In genomic region chr18:48186861-48187260, GRCh38 we compare ENCODE assay signal across 19 cellular contexts.
DNase-seq lines count a peak whose midpoint lies in the region; ATAC-seq and TF ChIP-seq lines count a peak whose summit lies in the region.
"Had no signal": no experiment of that assay in that cellular context is flagged by ENCODE, and none has a peak within 500 bp of the region (broad histone marks: within the 10 kb centered on the region; RNA-seq: fewer than 3 reads in every experiment).

No MANE protein-coding gene starts in this region.

- no peak overlapping the region for H2BK12ac ChIP-seq in H9 (ENCODE audit: insufficient read length, low read depth, low read length)

- H3K9me3 ChIP-seq in H9 (ENCODE audit: control insufficient read depth, low read depth, low read length), result no peaks in the 10 kb centered on the region
- H3K9me3 ChIP-seq in neural progenitor cell (ENCODE audit: low read depth), result no peaks in the 10 kb centered on the region
- H3K9me3 ChIP-seq: SJCRH30 had no signal

- no peak overlapping the region for H2BK15ac ChIP-seq in H9 (ENCODE audit: low read depth, low read length)

- no peak overlapping the region for H2AFZ ChIP-seq in H9 (ENCODE audit: low read length)
- no peak overlapping the region for H2AFZ ChIP-seq in neural progenitor cell (replicated peaks)

- H3K56ac ChIP-seq in H9 (ENCODE audit: insufficient read length, low read depth, low read length), result no peak overlapping the region

- no peak overlapping the region; a peak in 1 of 7 replicates for H3K27ac Mint-ChIP-seq in H9
- peak overlapping the region; percentile 51 for H3K27ac Mint-ChIP-seq in neural progenitor cell
- no peak overlapping the region for H3K27ac Mint-ChIP-seq in activated T-helper 2 cell treated with anti-CD3 and anti-CD28 coated beads, Interferon-gamma antibody, Interleukin-2, Interleukin-4, amounts not matched to agents 10 μg/mL and 5 μg/mL and 100 μg/mL, durations not matched to agents 14 hours and 24 hours and 36 hours

- H3F3A ChIP-seq in neural progenitor cell (ENCODE audit: low read depth), result no peaks in the 10 kb centered on the region

- H3K4me1 Mint-ChIP-seq in H9 (peaks cover 10 to 16% of the 10 kb centered on the region in 2 experiments), neural progenitor cell (peaks cover 46% of the 10 kb centered on the region)
- H3K4me1 Mint-ChIP-seq in activated T-helper 2 cell treated with anti-CD3 and anti-CD28 coated beads, Interferon-gamma antibody, Interleukin-2, Interleukin-4, amounts not matched to agents 10 μg/mL and 5 μg/mL and 100 μg/mL, durations not matched to agents 14 hours and 24 hours and 36 hours (ENCODE audit: low read depth), result no peaks in the 10 kb centered on the region
- H3K4me1 Mint-ChIP-seq: CD14-positive monocyte had no signal

- no peak for TF ChIP-seq CTCF in H9 (conservative IDR thresholded peaks at IDR 0.05)
- TF ChIP-seq CTCF in neural progenitor cell (IDR thresholded peaks at IDR 0.05), result no peak

- H3K4me1 ChIP-seq in H9 (ENCODE audit: insufficient read depth, low read length) (no peaks in the 10 kb centered on the region), neural progenitor cell (peaks cover 20% of the 10 kb centered on the region)

- H3K4me2 ChIP-seq in H9 (ENCODE audit: insufficient read depth, insufficient read length, low read length) (no peak overlapping the region), neural progenitor cell (no peak overlapping the region)

- H4K5ac ChIP-seq in H9 (ENCODE audit: insufficient read length, low read depth, low read length), result no peak overlapping the region

- no CpG with 5 or more reads among the region's 6 CpGs for WGBS in H9 (ENCODE audit: extremely low coverage, insufficient read length, low lambda C conversion rate)

- no peak overlapping the region for H3K18ac ChIP-seq in H9 (ENCODE audit: insufficient read length, low read depth, low read length)

- H3K27me3 ChIP-seq in H9 (ENCODE audit: insufficient read depth, low read length) (no peaks in the 10 kb centered on the region; the same call in 1 of the 2 replicates), neural progenitor cell (no peaks in the 10 kb centered on the region)
- H3K27me3 ChIP-seq: SJCRH30 had no signal

- H3K27me3 Mint-ChIP-seq in H9 (ENCODE audit: low read depth), result peaks cover 10% of the 10 kb centered on the region
- peaks cover 12% of the 10 kb centered on the region for H3K27me3 Mint-ChIP-seq in neural progenitor cell (ENCODE audit: insufficient read depth, low read depth)
- peaks cover 26% of the 10 kb centered on the region for H3K27me3 Mint-ChIP-seq in activated T-helper 2 cell treated with anti-CD3 and anti-CD28 coated beads, Interferon-gamma antibody, Interleukin-2, Interleukin-4, amounts not matched to agents 10 μg/mL and 5 μg/mL and 100 μg/mL, durations not matched to agents 14 hours and 24 hours and 36 hours (ENCODE audit: low read depth)

- H3K36me3 Mint-ChIP-seq in H9 (ENCODE audit: insufficient read depth in 1 of 3, low read depth in 3 of 3), result no peaks in the 10 kb centered on the region
- H3K36me3 Mint-ChIP-seq in neural progenitor cell, result no peaks in the 10 kb centered on the region
- H3K36me3 Mint-ChIP-seq in activated T-helper 2 cell treated with anti-CD3 and anti-CD28 coated beads, Interferon-gamma antibody, Interleukin-2, Interleukin-4, amounts not matched to agents 10 μg/mL and 5 μg/mL and 100 μg/mL, durations not matched to agents 14 hours and 24 hours and 36 hours (ENCODE audit: low read depth), result no peaks in the 10 kb centered on the region
- H3K36me3 Mint-ChIP-seq: CD14-positive monocyte had no signal

- H2BK5ac ChIP-seq in H9 (ENCODE audit: insufficient read length, low read length), result no peak overlapping the region

- H3K4me3 ChIP-seq in neural progenitor cell, result no peak overlapping the region
- H3K4me3 ChIP-seq: SJCRH30 had no signal

- no peaks in the 10 kb centered on the region for H3K79me1 ChIP-seq in H9 (ENCODE audit: insufficient read depth, low read depth, low read length, poor library complexity, severe bottlenecking)

- H3K9ac ChIP-seq in H9 (ENCODE audit: extremely low read depth, insufficient read length, low read length), result no peak overlapping the region
- no peak overlapping the region for H3K9ac ChIP-seq in neural progenitor cell

- H4K91ac ChIP-seq in H9 (ENCODE audit: insufficient read length, low read depth, low read length), result no peak overlapping the region

- H3K23ac ChIP-seq in H9 (ENCODE audit: insufficient read length, low read depth, low read length), result no peak overlapping the region

- H3T11ph ChIP-seq in H9 (ENCODE audit: low read length), result no peak overlapping the region

- no peak overlapping the region for H4K8ac ChIP-seq in H9 (replicated peaks; ENCODE audit: insufficient read length, low read depth, low read length)

- H3K14ac ChIP-seq in H9 (ENCODE audit: insufficient read depth, low read length), result no peak overlapping the region

- H3K79me2 ChIP-seq in H9 (ENCODE audit: insufficient read depth, low read length) (no peaks in the 10 kb centered on the region), neural progenitor cell (ENCODE audit: low read depth) (no peaks in the 10 kb centered on the region)

- H3K23me2 ChIP-seq in H9 (ENCODE audit: insufficient read length, low read depth, low read length, poor library complexity, severe bottlenecking), result no peaks in the 10 kb centered on the region

- no peak overlapping the region for H3K27ac ChIP-seq in H9 (ENCODE audit: insufficient read length, low read depth, low read length)
- no peak overlapping the region for H3K27ac ChIP-seq in neural progenitor cell
- H3K27ac ChIP-seq: SJCRH30 had no signal

- H3K4ac ChIP-seq in H9 (ENCODE audit: low read depth, low read length), result no peak overlapping the region

- H2BK20ac ChIP-seq in H9 (ENCODE audit: low read depth, low read length, poor library complexity, severe bottlenecking), result no peak overlapping the region

- H2AK5ac ChIP-seq in H9 (ENCODE audit: insufficient read length, low read length), result no peak overlapping the region

- H4K20me1 ChIP-seq in H9 (ENCODE audit: control insufficient read depth, insufficient read depth, insufficient read length) (no peaks in the 10 kb centered on the region), neural progenitor cell (ENCODE audit: low read depth) (no peaks in the 10 kb centered on the region)

- no peak for ATAC-seq in HG03432 (IDR thresholded peaks at IDR 0.05; ENCODE audit: unreplicated experiment)

- H3K9me3 Mint-ChIP-seq in H9, result no peaks in the 10 kb centered on the region
- no peaks in the 10 kb centered on the region for H3K9me3 Mint-ChIP-seq in neural progenitor cell
- no peaks in the 10 kb centered on the region for H3K9me3 Mint-ChIP-seq in activated T-helper 2 cell treated with anti-CD3 and anti-CD28 coated beads, Interferon-gamma antibody, Interleukin-2, Interleukin-4, amounts not matched to agents 10 μg/mL and 5 μg/mL and 100 μg/mL, durations not matched to agents 14 hours and 24 hours and 36 hours
- H3K9me3 Mint-ChIP-seq: CD14-positive monocyte had no signal

- intact Hi-C loops in activated T-helper 2 cell treated with anti-CD3 and anti-CD28 coated beads, Interferon-gamma antibody, Interleukin-2, Interleukin-4, amounts not matched to agents 10 μg/mL and 5 μg/mL and 100 μg/mL, durations not matched to agents 14 hours and 24 hours and 36 hours (cut with micrococcal nuclease), result no loop called here

- DNase-seq in H9, result peak; percentile 22
- peak; percentile 40 for DNase-seq in NCI-H2227 (lab: John Stamatoyannopoulos, UW; ENCODE audit: unreplicated experiment)
- peak; percentile 45 for DNase-seq in ecto neural progenitor cell (ENCODE audit: low spot score)
- DNase-seq in neural progenitor cell (ENCODE audit: low spot score), result no peak
- DNase-seq in activated T-helper 2 cell treated with anti-CD3 and anti-CD28 coated beads, Interferon-gamma antibody, Interleukin-2, Interleukin-4, amounts not matched to agents 10 μg/mL and 5 μg/mL and 100 μg/mL, durations not matched to agents 14 hours and 24 hours and 36 hours (ENCODE audit: low spot score), result no peak
- DNase-seq in SW480 (ENCODE audit: low spot score), result no peak
- DNase-seq: ACHN, AML-193, GF-D8, GOT3, MM.1S, NCI-H1694, NCI-H2107, NCI-H446, NCI-H748 treated with DMSO at 0.1 percent for 48 hours, RPMI8226, SJCRH30 had no signal

- H3K36me3 ChIP-seq in neural progenitor cell, result no peaks in the 10 kb centered on the region
- H3K36me3 ChIP-seq: SJCRH30 had no signal

- H3K4me3 Mint-ChIP-seq in H9 (no peak overlapping the region), neural progenitor cell (no peak overlapping the region)
- no peak overlapping the region for H3K4me3 Mint-ChIP-seq in activated T-helper 2 cell treated with anti-CD3 and anti-CD28 coated beads, Interferon-gamma antibody, Interleukin-2, Interleukin-4, amounts not matched to agents 10 μg/mL and 5 μg/mL and 100 μg/mL, durations not matched to agents 14 hours and 24 hours and 36 hours (ENCODE audit: low read depth)
- H3K4me3 Mint-ChIP-seq: CD14-positive monocyte had no signal

- H2BK120ac ChIP-seq in H9 (ENCODE audit: low read depth, low read length, poor library complexity, severe bottlenecking), result no peak overlapping the region

Comparison
In these comparisons a context has a peak if more than half of its experiments do, and no peak if none do; other contexts are left out.
1. DNase-seq: peak in H9 (single experiment), NCI-H2227 (single experiment) and ecto neural progenitor cell (single experiment); none in neural progenitor cell (single experiment), activated T-helper 2 cell treated with anti-CD3 and anti-CD28 coated beads, Interferon-gamma antibody, Interleukin-2, Interleukin-4, amounts not matched to agents 10 μg/mL and 5 μg/mL and 100 μg/mL, durations not matched to agents 14 hours and 24 hours and 36 hours (single experiment) and SW480 (single experiment).